1 cellular context compared by ENCODE assay signal in the genomic region with DNA sequence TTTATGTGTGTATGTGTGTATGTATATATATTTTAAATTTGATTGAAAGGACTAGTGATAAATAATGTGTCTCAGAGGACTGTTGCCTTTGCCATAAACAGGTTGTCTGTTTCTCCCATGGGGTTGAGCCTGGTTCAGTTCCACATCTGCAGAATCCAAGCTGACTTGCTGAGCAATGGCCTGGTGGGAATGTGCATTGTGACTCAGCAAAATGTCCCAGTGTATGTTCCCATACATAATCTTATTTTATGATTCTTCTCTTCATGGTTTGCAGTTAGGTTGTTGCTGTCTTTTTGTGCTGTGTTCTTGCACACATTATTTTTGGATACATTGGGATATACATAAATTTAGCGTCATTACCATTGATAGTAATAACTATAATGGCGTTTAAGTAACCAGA.
TF ChIP-seq lines count a peak whose summit lies in the region.

No MANE protein-coding gene starts in this region.

TF ChIP-seq in A549, 52 proteins besides CTCF, POLR2A, EP300 and RAD21 (continued from another document):
- TF ChIP-seq MAFK (IDR thresholded peaks at IDR 0.05; ENCODE audit: partially characterized antibody) (peak; percentile 83), NFE2L2 (conservative IDR thresholded peaks at IDR 0.05; ENCODE audit: low read length) (peak; percentile 67), TFCP2L1 (CRISPR knock-in tag; IDR thresholded peaks at IDR 0.05) (no peak), SREBF2 (IDR thresholded peaks at IDR 0.05) (no peak)
- TF ChIP-seq, protein P1, sequence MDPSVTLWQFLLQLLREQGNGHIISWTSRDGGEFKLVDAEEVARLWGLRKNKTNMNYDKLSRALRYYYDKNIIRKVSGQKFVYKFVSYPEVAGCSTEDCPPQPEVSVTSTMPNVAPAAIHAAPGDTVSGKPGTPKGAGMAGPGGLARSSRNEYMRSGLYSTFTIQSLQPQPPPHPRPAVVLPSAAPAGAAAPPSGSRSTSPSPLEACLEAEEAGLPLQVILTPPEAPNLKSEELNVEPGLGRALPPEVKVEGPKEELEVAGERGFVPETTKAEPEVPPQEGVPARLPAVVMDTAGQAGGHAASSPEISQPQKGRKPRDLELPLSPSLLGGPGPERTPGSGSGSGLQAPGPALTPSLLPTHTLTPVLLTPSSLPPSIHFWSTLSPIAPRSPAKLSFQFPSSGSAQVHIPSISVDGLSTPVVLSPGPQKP (IDR thresholded peaks at IDR 0.05; ENCODE audit: low read depth, low read length) = no peak
